8 cellular contexts compared by ENCODE assay signal in the genomic region with DNA sequence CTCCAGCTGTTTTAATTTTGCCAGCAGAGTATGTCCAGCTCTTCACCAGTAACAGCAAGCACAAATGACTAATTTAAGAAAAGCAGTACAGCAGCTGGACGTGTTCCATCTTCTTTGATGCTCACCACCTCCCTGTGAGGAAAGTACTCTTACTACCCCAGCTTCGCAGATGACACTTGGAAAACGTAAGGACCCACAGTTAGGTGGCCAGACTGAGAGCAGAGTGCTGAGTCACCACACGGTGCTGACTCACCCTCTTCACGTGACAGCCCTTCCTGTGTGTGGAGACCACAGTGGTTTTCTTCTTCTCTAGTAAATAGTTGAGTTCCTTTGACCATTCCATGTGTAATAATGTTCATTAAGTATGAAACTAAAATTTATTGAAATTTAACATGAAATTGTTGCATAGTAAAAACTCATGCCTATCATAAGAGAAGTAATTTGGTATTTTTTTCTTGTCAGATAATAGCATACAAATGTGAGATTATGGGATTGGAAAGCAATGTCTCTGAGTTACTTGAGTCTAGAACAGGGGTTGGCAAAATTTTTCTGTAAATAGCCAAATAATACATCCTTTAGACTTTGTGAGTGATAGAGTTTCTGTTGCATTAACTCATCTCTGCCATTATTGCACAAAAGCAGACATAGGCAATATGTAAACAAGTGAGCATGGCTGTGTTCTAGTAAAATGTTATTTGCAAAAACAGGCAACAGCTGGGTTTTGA.
A peak's percentile ranks its signal among the peaks of the same experiment; 100 is the strongest.
DNase-seq lines count a peak whose midpoint lies in the region; ATAC-seq lines count a peak whose summit lies in the region.

No MANE protein-coding gene starts in this region.

- no peak overlapping the region for H2BK15ac ChIP-seq in mesendoderm (replicated peaks; ENCODE audit: low read depth)

- peak overlapping the region; percentile 78 for H3K56ac ChIP-seq in mesendoderm (ENCODE audit: low read length)

- H2AK5ac ChIP-seq in mesendoderm (ENCODE audit: low read length), result no peak overlapping the region

- H3K36me3 ChIP-seq in effector memory CD4-positive, alpha-beta T cell (ENCODE audit: control insufficient read depth, insufficient read depth, low read length), result no peaks in the 10 kb centered on the region
- no peaks in the 10 kb centered on the region for H3K36me3 ChIP-seq in mesendoderm (ENCODE audit: control insufficient read depth, insufficient read depth, low read length)

- H3K4ac ChIP-seq in mesendoderm (ENCODE audit: low read depth, low read length), result peak overlapping the region; percentile 26

- no peak overlapping the region for H3K4me2 ChIP-seq in mesendoderm (ENCODE audit: low read length)

- peak overlapping the region; percentile 13 for H3K18ac ChIP-seq in mesendoderm (ENCODE audit: low read length)

- H3K27ac ChIP-seq in effector memory CD4-positive, alpha-beta T cell (ENCODE audit: insufficient read depth, low read length, poor library complexity, severe bottlenecking), result no peak overlapping the region
- H3K27ac ChIP-seq in mesendoderm (ENCODE audit: low read depth, low read length), result peak overlapping the region; percentile 31

- H3K23ac ChIP-seq in mesendoderm (ENCODE audit: low read length), result no peak overlapping the region

- ATAC-seq in GM18858 (IDR thresholded peaks at IDR 0.05; ENCODE audit: unreplicated experiment), result peak; percentile 97
- peak; percentile 98 for ATAC-seq in HG03045 (IDR thresholded peaks at IDR 0.05; ENCODE audit: unreplicated experiment)

- peaks cover 2% of the 10 kb centered on the region for H3K79me1 ChIP-seq in mesendoderm (ENCODE audit: low read length)

- no peak overlapping the region for H3K9ac ChIP-seq in mesendoderm (ENCODE audit: low read length)

- DNase-seq in ACHN (peak; percentile 90), NCI-H510A (lab: John Stamatoyannopoulos, UW) (peak; percentile 80), mesendoderm (peak; percentile 95)
- peak; percentile 22 to 62 for DNase-seq in activated CD4-positive, alpha-beta T cell treated with anti-CD3 and anti-CD28 coated beads, Interleukin-2, amount 50 U/mL, for 24 hours (ENCODE audit: low read depth in 1 of 2, low spot score in 1 of 2)
- DNase-seq in effector memory CD4-positive, alpha-beta T cell, result peak; percentile 32 to 43 (median 37)
- DNase-seq in stimulated activated CD8-positive, alpha-beta memory T cell treated with anti-CD3 and anti-CD28 coated beads, Interleukin-15, amount 100 ng/mL, for 48 hours (ENCODE audit: low read depth in 2 of 2), result peak; percentile 62 to 73

- H3K4me3 ChIP-seq in effector memory CD4-positive, alpha-beta T cell (ENCODE audit: insufficient read depth, low read depth, low read length, poor library complexity, severe bottlenecking), result no peak overlapping the region
- no peak overlapping the region for H3K4me3 ChIP-seq in mesendoderm (ENCODE audit: low read length)

- WGBS in mesendoderm (ENCODE audit: extremely low coverage, insufficient coverage, low lambda C conversion rate), result no CpG with 5 or more reads among the region's 5 CpGs

- in situ Hi-C loops in ACHN (cut with HindIII; ENCODE audit: low pct_ligation_motif_present, low pct_unique_long_range_greater_than_20kb, low sequenced_read_pairs), result no loop called here

- H2BK120ac ChIP-seq in mesendoderm (ENCODE audit: low read depth, low read length), result no peak overlapping the region

- H3K9me3 ChIP-seq in effector memory CD4-positive, alpha-beta T cell (ENCODE audit: control insufficient read depth, low read length), result no peaks in the 10 kb centered on the region

- H3K4me1 ChIP-seq in effector memory CD4-positive, alpha-beta T cell (ENCODE audit: control insufficient read depth, insufficient read depth, low read length, poor library complexity, severe bottlenecking), result no peaks in the 10 kb centered on the region
- peaks cover 11% of the 10 kb centered on the region for H3K4me1 ChIP-seq in mesendoderm (ENCODE audit: control insufficient read depth, low read depth, low read length)

- H2BK5ac ChIP-seq in mesendoderm (ENCODE audit: low read length), result peak overlapping the region; percentile 83

- H3K27me3 ChIP-seq in effector memory CD4-positive, alpha-beta T cell (replicated peaks; ENCODE audit: control insufficient read depth, insufficient read depth, low read length, poor library complexity, severe bottlenecking), result no peaks in the 10 kb centered on the region
- H3K27me3 ChIP-seq in mesendoderm (ENCODE audit: insufficient read depth, low read length, poor library complexity), result no peaks in the 10 kb centered on the region

- H4K8ac ChIP-seq in mesendoderm (ENCODE audit: low read depth, low read length), result no peak overlapping the region

- no peak overlapping the region for H4K5ac ChIP-seq in mesendoderm (ENCODE audit: low read length)

- H3K79me2 ChIP-seq in mesendoderm (ENCODE audit: control insufficient read depth, insufficient read depth, low read length), result no peaks in the 10 kb centered on the region

Comparison
In these comparisons a context has a peak if more than half of its experiments do, and no peak if none do; other contexts are left out.
1. DNase-seq: peak in every context shown above with its lines; median percentile 95 in mesendoderm; 90 in ACHN; 80 in NCI-H510A; 68 in stimulated activated CD8-positive, alpha-beta memory T cell treated with anti-CD3 and anti-CD28 coated beads, Interleukin-15, amount 100 ng/mL, for 48 hours; 42 in activated CD4-positive, alpha-beta T cell treated with anti-CD3 and anti-CD28 coated beads, Interleukin-2, amount 50 U/mL, for 24 hours; 37 in effector memory CD4-positive, alpha-beta T cell.